Comparison of ENCODE assay signal across 30 cellular contexts in the genomic region with DNA sequence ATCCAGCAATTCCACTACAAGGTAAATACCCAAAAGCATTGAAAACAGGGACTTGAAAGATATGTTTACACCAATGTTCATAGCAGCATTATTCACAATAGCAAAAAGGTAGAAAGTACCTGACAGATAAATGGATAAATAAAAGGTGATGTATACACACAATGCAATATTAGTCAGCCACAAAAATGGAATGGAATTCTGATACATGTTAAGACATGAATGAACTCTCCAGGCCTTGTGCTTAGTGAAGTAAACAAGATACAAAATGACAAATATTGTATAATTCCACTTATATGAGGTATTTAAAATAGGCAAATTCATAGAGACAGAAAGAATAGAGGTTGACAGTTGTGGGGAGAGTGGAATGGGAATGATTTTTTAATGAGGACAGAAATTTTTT.
"Had no signal": no experiment of that assay in that cellular context is flagged by ENCODE, and none has a peak within 500 bp of the region (broad histone marks: within the 10 kb centered on the region; RNA-seq: fewer than 3 reads in every experiment).

No MANE protein-coding gene starts in this region.

- H3K36me3 ChIP-seq: brain microvascular endothelial cell, cardiac muscle cell, colonic mucosa, esophagus muscularis mucosa had no signal

- DNase-seq: activated CD4-positive, alpha-beta memory T cell treated with anti-CD3 and anti-CD28 coated beads for 36 hours; activated CD4-positive, alpha-beta T cell treated with anti-CD3 and anti-CD28 coated beads for 36 hours; activated CD4-positive, alpha-beta T cell treated with anti-CD3 and anti-CD28 coated beads, Interleukin-2, amount 10 ng/mL, durations not matched to agents 24 days and 14 days; activated CD4-positive, CD25-positive, alpha-beta regulatory T cell; activated CD4-positive, CD25-positive, alpha-beta regulatory T cell treated with anti-CD3 and anti-CD28 coated beads, Interleukin-2, amount 50 U/mL, for 72 hours; activated CD8-positive, alpha-beta memory T cell treated with anti-CD3 and anti-CD28 coated beads, Interleukin-2, amount 50 U/mL, for 48 hours; activated CD8-positive, alpha-beta T cell treated with anti-CD3 and anti-CD28 coated beads, Interleukin-2, amount 10 ng/mL, durations not matched to agents 7 days and 5 days; activated gamma-delta T cell; activated naive CD4-positive, alpha-beta T cell treated with anti-CD3 and anti-CD28 coated beads, Interleukin-2, amount 50 U/mL, for 16 hours; activated naive CD4-positive, alpha-beta T cell treated with Interleukin-2 at 50 U/mL for 16 hours; activated T-cell treated with anti-CD3 and anti-CD28 coated beads for 4 hours; activated T-cell treated with anti-CD3 and anti-CD28 coated beads, Interleukin-2, amount 50 U/mL, for 24 hours; activated T-cell treated with anti-CD3 and anti-CD28 coated beads, Interleukin-2, amount 50 U/mL, for 72 hours; amniotic stem cell; anterior cingulate cortex; brain microvascular endothelial cell; central memory CD4-positive, alpha-beta T cell; cerebellar nuclear complex; colonic mucosa; effector CD8-positive, alpha-beta T cell; erythroblast; foreskin melanocyte; head of caudate nucleus; T-helper 2 cell had no signal

- H3K27ac ChIP-seq: brain microvascular endothelial cell, cardiac muscle cell, colonic mucosa, esophagus muscularis mucosa had no signal

- H3K27me3 Mint-ChIP-seq: activated CD4-positive, alpha-beta T cell treated with anti-CD3 and anti-CD28 coated beads, Interleukin-2, amount 10 ng/mL, durations not matched to agents 24 days and 14 days; activated T-cell treated with anti-CD3 and anti-CD28 coated beads, Interleukin-2, amount 50 U/mL, for 24 hours had no signal

- H3K4me3 ChIP-seq: cardiac muscle cell, colonic mucosa, esophagus muscularis mucosa had no signal

- FAIRE-seq: astrocyte, endometrium, endothelial cell of umbilical vein had no signal

- H3K4me3 Mint-ChIP-seq: activated CD4-positive, alpha-beta memory T cell treated with anti-CD3 and anti-CD28 coated beads for 36 hours; activated CD4-positive, alpha-beta T cell treated with anti-CD3 and anti-CD28 coated beads for 36 hours; activated CD4-positive, alpha-beta T cell treated with anti-CD3 and anti-CD28 coated beads, Interleukin-2, amount 10 ng/mL, durations not matched to agents 24 days and 14 days; activated CD8-positive, alpha-beta T cell treated with anti-CD3 and anti-CD28 coated beads, Interleukin-2, amount 10 ng/mL, durations not matched to agents 7 days and 5 days; activated naive CD8-positive, alpha-beta T cell; activated T-cell treated with anti-CD3 and anti-CD28 coated beads, Interleukin-2, amount 50 U/mL, for 24 hours; activated T-cell treated with anti-CD3 and anti-CD28 coated beads, Interleukin-2, amount 50 U/mL, for 72 hours had no signal

- H3K27ac Mint-ChIP-seq: activated CD4-positive, alpha-beta memory T cell treated with anti-CD3 and anti-CD28 coated beads for 36 hours; activated CD4-positive, alpha-beta T cell treated with anti-CD3 and anti-CD28 coated beads for 36 hours; activated CD4-positive, alpha-beta T cell treated with anti-CD3 and anti-CD28 coated beads, Interleukin-2, amount 10 ng/mL, durations not matched to agents 24 days and 14 days; activated CD8-positive, alpha-beta T cell treated with anti-CD3 and anti-CD28 coated beads, Interleukin-2, amount 10 ng/mL, durations not matched to agents 7 days and 5 days; activated naive CD8-positive, alpha-beta T cell; activated T-cell treated with anti-CD3 and anti-CD28 coated beads, Interleukin-2, amount 50 U/mL, for 24 hours; activated T-cell treated with anti-CD3 and anti-CD28 coated beads, Interleukin-2, amount 50 U/mL, for 72 hours had no signal

- H3K9me3 ChIP-seq: colonic mucosa, esophagus muscularis mucosa had no signal

- H3K9me3 Mint-ChIP-seq: activated CD4-positive, alpha-beta memory T cell treated with anti-CD3 and anti-CD28 coated beads for 36 hours; activated CD4-positive, alpha-beta T cell treated with anti-CD3 and anti-CD28 coated beads, Interleukin-2, amount 10 ng/mL, durations not matched to agents 24 days and 14 days; activated T-cell treated with anti-CD3 and anti-CD28 coated beads, Interleukin-2, amount 50 U/mL, for 24 hours had no signal

- H3K4me1 Mint-ChIP-seq: activated CD4-positive, alpha-beta T cell treated with anti-CD3 and anti-CD28 coated beads for 36 hours; activated CD4-positive, alpha-beta T cell treated with anti-CD3 and anti-CD28 coated beads, Interleukin-2, amount 10 ng/mL, durations not matched to agents 24 days and 14 days had no signal

- H3K27me3 ChIP-seq: brain microvascular endothelial cell, cardiac muscle cell, colonic mucosa, esophagus muscularis mucosa had no signal

- H3K4me1 ChIP-seq: colonic mucosa, esophagus muscularis mucosa had no signal

- H3K36me3 Mint-ChIP-seq: activated CD4-positive, alpha-beta memory T cell treated with anti-CD3 and anti-CD28 coated beads for 36 hours; activated naive CD8-positive, alpha-beta T cell had no signal

- ATAC-seq: activated CD4-positive, alpha-beta T cell treated with anti-CD3 and anti-CD28 coated beads for 36 hours; activated CD8-positive, alpha-beta T cell treated with anti-CD3 and anti-CD28 coated beads, Interleukin-2, amount 10 ng/mL, durations not matched to agents 7 days and 5 days; activated T-cell treated with anti-CD3 and anti-CD28 coated beads, Interleukin-2, amount 50 U/mL, for 72 hours had no signal
